28 cellular contexts compared by ENCODE assay signal in genomic region chr11:122780296-122780949, GRCh38. TPM values are rescaled to one million over a fixed set of nuclear protein-coding genes. Genes with fewer than 3 reads are reported as not detected.
DNase-seq lines count a peak whose midpoint lies in the region; ATAC-seq, FAIRE-seq and TF ChIP-seq lines count a peak whose summit lies in the region.
"Had no signal": no experiment of that assay in that cellular context is flagged by ENCODE, and none has a peak within 500 bp of the region (broad histone marks: within the 10 kb centered on the region; RNA-seq: fewer than 3 reads in every experiment).

No MANE protein-coding gene starts in this region.

- TF ChIP-seq RAD21 in A549 (conservative IDR thresholded peaks at IDR 0.05 in 1 of 2, IDR thresholded peaks at IDR 0.05 in 1 of 2): no peak

- H4K8ac ChIP-seq in mesenchymal stem cell (ENCODE audit: low read length): no peak overlapping the region

- H3K9me3 ChIP-seq in A549 (no peaks in the 10 kb centered on the region), Caco-2 (no peaks in the 10 kb centered on the region), mesenchymal stem cell (ENCODE audit: control insufficient read depth, low read length) (no peaks in the 10 kb centered on the region), A673 (ENCODE audit: low read depth, low read length, poor library complexity, severe bottlenecking) (no peaks in the 10 kb centered on the region)
- H3K9me3 ChIP-seq: mucosa of descending colon, ovary had no signal

- TF ChIP-seq CTCF in A549 (IDR thresholded peaks at IDR 0.05) (no peak), Caco-2 (IDR thresholded peaks at IDR 0.05; ENCODE audit: insufficient read depth in 1 of 2, low read depth in 1 of 2, low read length in 1 of 2, severe bottlenecking in 1 of 2, unreplicated experiment in 1 of 2) (no peak), A673 (conservative IDR thresholded peaks at IDR 0.05; ENCODE audit: low read depth, low read length) (no peak)

- no peak overlapping the region for H2BK5ac ChIP-seq in mesenchymal stem cell (ENCODE audit: low read depth, low read length, poor library complexity, severe bottlenecking)

- intact Hi-C loops in Caco-2 (cut with micrococcal nuclease; ENCODE audit: unreplicated experiment) (loop anchor here (2.0 kb wide), 1 partner anchor 48 kb away; no protein-coding TSS in a partner anchor), A673 (cut with micrococcal nuclease; ENCODE audit: unreplicated experiment) (loop anchor here (2.0 kb wide), 1 partner anchor 200 kb away; no protein-coding TSS in a partner anchor)

- H2BK15ac ChIP-seq in mesenchymal stem cell (ENCODE audit: low read depth, poor library complexity, severe bottlenecking): no peak overlapping the region

- H3K36me3 Mint-ChIP-seq in Caco-2 (ENCODE audit: insufficient read depth, unreplicated experiment) (peaks cover 11% of the 10 kb centered on the region), T-cell (peaks cover 48% of the 10 kb centered on the region)
- H3K36me3 Mint-ChIP-seq: type B pancreatic cell had no signal

- H3K4me2 ChIP-seq in A549 (no peak overlapping the region), mesenchymal stem cell (ENCODE audit: low read length, poor library complexity, severe bottlenecking) (no peak overlapping the region)
- H3K4me2 ChIP-seq: GM23338 had no signal

- TF ChIP-seq POLR2A in A549 (IDR thresholded peaks at IDR 0.05; ENCODE audit: low read length): no peak

- peak overlapping the region in 1 of 2 experiments; percentile 70 for H3K18ac ChIP-seq in mesenchymal stem cell (ENCODE audit: low read depth in 1 of 2, low read length in 2 of 2)

- DNase-seq in A549 (ENCODE audit: low read depth in 1 of 2, low spot score in 1 of 2) (no peak), Caco-2 (no peak), T-cell (no peak), mesenchymal stem cell (no peak), A673 (ENCODE audit: low spot score) (no peak), NCI-H2107 treated with DMSO at 0.1 percent for 48 hours (lab: John Stamatoyannopoulos, UW; ENCODE audit: unreplicated experiment) (no peak)
- DNase-seq: activated CD4-positive, alpha-beta memory T cell treated with anti-CD3 and anti-CD28 coated beads, Interleukin-2, amount 10 ng/mL, durations not matched to agents 7 days and 5 days; activated CD4-positive, alpha-beta T cell treated with anti-CD3 and anti-CD28 coated beads for 1 hour; activated naive CD8-positive, alpha-beta T cell treated with anti-CD3 and anti-CD28 coated beads, Interleukin-2, amount 10 ng/mL, durations not matched to agents 7 days and 5 days; central memory CD4-positive, alpha-beta T cell; mucosa of descending colon; NCI-H187 treated with DMSO at 0.1 percent for 48 hours; ovary; stimulated activated CD4-positive, alpha-beta T cell treated with anti-CD3 and anti-CD28 coated beads, Interleukin-2, amount 100 ng/mL, for 48 hours had no signal

- 87% methylated on average over 10 of the region's 10 CpGs for WGBS in A549 (ENCODE audit: missing lambda C conversion rate)
- WGBS in mesenchymal stem cell: 97% methylated on average over 10 of the region's 10 CpGs

- no peak overlapping the region for H3K4me3 Mint-ChIP-seq in Caco-2 (ENCODE audit: unreplicated experiment)
- H3K4me3 Mint-ChIP-seq in T-cell: no peak overlapping the region
- H3K4me3 Mint-ChIP-seq: activated CD4-positive, alpha-beta memory T cell treated with anti-CD3 and anti-CD28 coated beads, Interleukin-2, amount 10 ng/mL, durations not matched to agents 7 days and 5 days; activated naive CD8-positive, alpha-beta T cell treated with anti-CD3 and anti-CD28 coated beads, Interleukin-2, amount 10 ng/mL, durations not matched to agents 7 days and 5 days; GM23338; nephron; T-helper 1 cell treated with Interleukin-12 subunit alpha and Interleukin-12 subunit beta and Interleukin-4 antibody, amounts not matched to agents 30 μg/mL and 1 μg/mL, for 36 hours; type B pancreatic cell had no signal

- peak overlapping the region in 1 of 2 experiments; percentile 78 for H2BK12ac ChIP-seq in mesenchymal stem cell (ENCODE audit: low read length in 2 of 2)

- no peak overlapping the region for H3K14ac ChIP-seq in mesenchymal stem cell (ENCODE audit: low read length in 2 of 2)

- H2AK5ac ChIP-seq in mesenchymal stem cell (ENCODE audit: low read length, severe bottlenecking): no peak overlapping the region

- no peaks in the 10 kb centered on the region for H3K9me3 Mint-ChIP-seq in Caco-2 (ENCODE audit: unreplicated experiment)
- H3K9me3 Mint-ChIP-seq in T-cell: no peaks in the 10 kb centered on the region
- H3K9me3 Mint-ChIP-seq: activated CD4-positive, alpha-beta memory T cell treated with anti-CD3 and anti-CD28 coated beads, Interleukin-2, amount 10 ng/mL, durations not matched to agents 7 days and 5 days; activated naive CD8-positive, alpha-beta T cell treated with anti-CD3 and anti-CD28 coated beads, Interleukin-2, amount 10 ng/mL, durations not matched to agents 7 days and 5 days; activated T-helper 2 cell treated with anti-CD3 and anti-CD28 coated beads, Interferon-gamma antibody, Interleukin-2, Interleukin-4, amounts not matched to agents 10 μg/mL and 5 μg/mL and 100 μg/mL, durations not matched to agents 14 hours and 24 hours and 36 hours; GM23338; nephron; T-helper 1 cell treated with Interleukin-12 subunit alpha and Interleukin-12 subunit beta and Interleukin-4 antibody, amounts not matched to agents 30 μg/mL and 1 μg/mL, for 36 hours; type B pancreatic cell had no signal

- ATAC-seq in A549: peak; percentile 42 to 54; a peak in 4 of 6 replicates
- no peak for ATAC-seq in T-cell (replicated peaks in 1 of 4)
- ATAC-seq in HG03139 (IDR thresholded peaks at IDR 0.05; ENCODE audit: unreplicated experiment): no peak
- no peak for ATAC-seq in GM18498 (IDR thresholded peaks at IDR 0.05; ENCODE audit: unreplicated experiment)
- ATAC-seq: GM12878 had no signal

- no peak overlapping the region for H2BK120ac ChIP-seq in mesenchymal stem cell (ENCODE audit: low read depth, low read length)

- H4K91ac ChIP-seq in mesenchymal stem cell (ENCODE audit: low read length): peak overlapping the region; percentile 55

- FAIRE-seq in A549 (lab: Jason Lieb, UNC): no peak
- FAIRE-seq: GM12878, islet of Langerhans, TTC549 had no signal

- H3K4me3 ChIP-seq in A549 (no peak overlapping the region), Caco-2 (ENCODE audit: low read depth, low read length) (no peak overlapping the region), mesenchymal stem cell (ENCODE audit: insufficient read depth in 1 of 2, low read depth in 1 of 2, low read length in 2 of 2) (no peak overlapping the region), A673 (ENCODE audit: low read depth, low read length, poor library complexity, severe bottlenecking) (no peak overlapping the region)
- H3K4me3 ChIP-seq: GM12878, GM23338, mucosa of descending colon, ovary had no signal

- H3K27ac Mint-ChIP-seq in Caco-2 (ENCODE audit: unreplicated experiment) (peak overlapping the region; percentile 19), T-cell (peak overlapping the region; percentile 57 to 72)
- H3K27ac Mint-ChIP-seq: activated CD4-positive, alpha-beta memory T cell treated with anti-CD3 and anti-CD28 coated beads, Interleukin-2, amount 10 ng/mL, durations not matched to agents 7 days and 5 days; activated naive CD8-positive, alpha-beta T cell treated with anti-CD3 and anti-CD28 coated beads, Interleukin-2, amount 10 ng/mL, durations not matched to agents 7 days and 5 days; activated T-helper 2 cell treated with anti-CD3 and anti-CD28 coated beads, Interferon-gamma antibody, Interleukin-2, Interleukin-4, amounts not matched to agents 10 μg/mL and 5 μg/mL and 100 μg/mL, durations not matched to agents 14 hours and 24 hours and 36 hours; GM23338; T-helper 1 cell treated with Interleukin-12 subunit alpha and Interleukin-12 subunit beta and Interleukin-4 antibody, amounts not matched to agents 30 μg/mL and 1 μg/mL, for 36 hours; type B pancreatic cell had no signal

- H3K27me3 Mint-ChIP-seq in Caco-2 (ENCODE audit: insufficient read depth, unreplicated experiment): no peaks in the 10 kb centered on the region
- no peaks in the 10 kb centered on the region for H3K27me3 Mint-ChIP-seq in T-cell
- H3K27me3 Mint-ChIP-seq: activated CD4-positive, alpha-beta memory T cell treated with anti-CD3 and anti-CD28 coated beads, Interleukin-2, amount 10 ng/mL, durations not matched to agents 7 days and 5 days; activated naive CD8-positive, alpha-beta T cell treated with anti-CD3 and anti-CD28 coated beads, Interleukin-2, amount 10 ng/mL, durations not matched to agents 7 days and 5 days had no signal

- no peak overlapping the region for H2AFZ ChIP-seq in mesenchymal stem cell (ENCODE audit: low read depth, low read length)
- H2AFZ ChIP-seq: GM23338 had no signal

- peak overlapping the region in 1 of 2 experiments; percentile 68; a peak in 3 of 6 replicates for H3K27ac ChIP-seq in A549
- H3K27ac ChIP-seq in mesenchymal stem cell (ENCODE audit: low read length, poor library complexity, severe bottlenecking): no peak overlapping the region
- H3K27ac ChIP-seq in A673 (ENCODE audit: low read depth, low read length, poor library complexity, severe bottlenecking): no peak overlapping the region
- H3K27ac ChIP-seq: ovary had no signal

- peaks cover 24% of the 10 kb centered on the region for H3K4me1 Mint-ChIP-seq in Caco-2 (ENCODE audit: low read depth, unreplicated experiment)
- peaks cover 5 to 26% (median 17%) of the 10 kb centered on the region in 3 donors for H3K4me1 Mint-ChIP-seq in T-cell

- peaks cover 32% of the 10 kb centered on the region for H3K4me1 ChIP-seq in A549
- H3K4me1 ChIP-seq in Caco-2: peaks cover 16% of the 10 kb centered on the region
- peaks cover 13% of the 10 kb centered on the region for H3K4me1 ChIP-seq in mesenchymal stem cell (ENCODE audit: control insufficient read depth, insufficient read depth, low read depth, low read length)
- peaks cover 22% of the 10 kb centered on the region for H3K4me1 ChIP-seq in A673 (ENCODE audit: insufficient read depth, low read length, poor library complexity, severe bottlenecking)

- H3K36me3 ChIP-seq in Caco-2 (ENCODE audit: control insufficient read depth, insufficient read depth, low read length) (no peaks in the 10 kb centered on the region), mesenchymal stem cell (ENCODE audit: control insufficient read depth in 1 of 2, insufficient read depth in 2 of 2, low read depth in 1 of 2, low read length in 2 of 2) (peaks cover 28 to 41% of the 10 kb centered on the region in 2 experiments), A673 (ENCODE audit: insufficient read depth, low read length, poor library complexity, severe bottlenecking) (no peaks in the 10 kb centered on the region)
- H3K36me3 ChIP-seq: ovary had no signal

- H3K9ac ChIP-seq in mesenchymal stem cell (ENCODE audit: low read length): no peak overlapping the region

- BruUV-seq in Caco-2 (replicated peaks; lab: Mats Ljungman, UMichigan) (no TSS peak), A673 (replicated peaks; lab: Mats Ljungman, UMichigan) (no TSS peak)

- no peak overlapping the region for H3K23ac ChIP-seq in mesenchymal stem cell (ENCODE audit: low read length in 2 of 2)

- H3K27me3 ChIP-seq in Caco-2 (replicated peaks; ENCODE audit: control insufficient read depth, insufficient read depth, low read length): no peaks in the 10 kb centered on the region
- no peaks in the 10 kb centered on the region for H3K27me3 ChIP-seq in mesenchymal stem cell (ENCODE audit: control insufficient read depth in 1 of 2, insufficient read depth in 1 of 2, low read length in 2 of 2)
- no peaks in the 10 kb centered on the region for H3K27me3 ChIP-seq in A673 (replicated peaks; ENCODE audit: insufficient read depth, low read depth, low read length, poor library complexity)
- H3K27me3 ChIP-seq: ovary had no signal

- no peak for TF ChIP-seq EP300 in A549 (IDR thresholded peaks at IDR 0.05)

- no peak overlapping the region for H3K4ac ChIP-seq in mesenchymal stem cell (ENCODE audit: low read depth in 1 of 2, low read length in 2 of 2)

- H3K79me1 ChIP-seq in mesenchymal stem cell (replicated peaks; ENCODE audit: low read length, poor library complexity, severe bottlenecking): peaks cover 28% of the 10 kb centered on the region

- CTCF ChIA-PET in A549 (lab: Yijun Ruan, JAX) (interaction anchor here (0.7 to 6.2 kb wide), 33 partner anchors 9 to 200 kb away, joined by 3 to 57 read pairs (median 8); partner anchors contain the start of gene UBASH3B), Caco-2 (lab: Charles Lee) (interaction anchor here (0.6 to 3.3 kb wide), 3 partner anchors 73 to 152 kb away, joined by 5 to 44 read pairs (median 9); no protein-coding TSS in a partner anchor), T-cell (lab: Charles Lee) (interaction anchor here (0.6 to 4.0 kb wide), 17 partner anchors 10 to 279 kb away, joined by 3 to 29 read pairs (median 6); no protein-coding TSS in a partner anchor), A673 (lab: Charles Lee) (interaction anchor here (0.8 to 3.2 kb wide), 4 partner anchors 74 to 152 kb away, joined by 3 to 42 read pairs (median 3); no protein-coding TSS in a partner anchor)

- POLR2A ChIA-PET in A549 (lab: Yijun Ruan, JAX) (interaction anchor here (1.2 to 2.6 kb wide), 2 partner anchors 116 to 125 kb away, joined by 3 to 14 read pairs; partner anchors contain the start of gene UBASH3B), Caco-2 (lab: Charles Lee) (no interaction called here), T-cell (lab: Charles Lee) (interaction anchor here in 1 of 2 donors (0.5 kb wide), 1 partner anchor 10 kb away, joined by 3 read pairs; no protein-coding TSS in a partner anchor), A673 (lab: Charles Lee; ENCODE audit: low non-redundant PET) (interaction anchor here (0.6 kb wide), 1 partner anchor 11 kb away, joined by 3 read pairs; no protein-coding TSS in a partner anchor)

RNA-seq across cellular contexts. Expression of gene CRTAM, which starts 57.9 kb away (rescaled TPM):
- polyA plus RNA-seq in A549 (2011; rRNA removed): 0.07 and 0.08 TPM in 2 replicates
- 0.08 TPM in 1 of 2 replicates, not detected in the other for polyA plus RNA-seq in A549 (2012; cell fraction: cytosol; rRNA removed)
- polyA plus RNA-seq in A549 (2012; cell fraction: nucleus; rRNA removed): 0.04 TPM in 1 of 2 replicates, not detected in the other
- 0.04 TPM in 1 of 3 replicates, not detected in the others for polyA plus RNA-seq in A549 (2017; fragmentation: RNase III; extraction: RNeasy Plus Mini Kit Qiagen cat#74134 plus additional on column Dnase treatment)
- polyA minus RNA-seq in A549 (2011; rRNA and poly(A)+ RNA removed): 0.39 TPM in 1 of 2 replicates, not detected in the other
- total RNA-seq in Caco-2 (2022): not detected in 2 replicates
- 10 to 100 TPM in 2 of 5 donors, 1 to 10 TPM in 3; 3.1 to 12.1 (median 8.8) TPM for total RNA-seq in T-cell
- 0.01 TPM for polyA plus RNA-seq in mesenchymal stem cell (2013, experiment 1 of 2)
- not detected for polyA plus RNA-seq in mesenchymal stem cell (2013, experiment 2 of 2)
- not detected in 2 replicates for total RNA-seq in A673 (2021)
- total RNA-seq: dermis microvascular lymphatic vessel endothelial cell, glomerular endothelial cell, GM23338, renal cortical epithelial cell had no signal
- polyA plus RNA-seq: AG04450, GM23338 had no signal

Comparison
In these comparisons a context has a peak if more than half of its experiments do, and no peak if none do; other contexts are left out.
1. ATAC-seq: peak in A549 (2 of 2); none in T-cell (0 of 4), HG03139 (single experiment) and GM18498 (single experiment).